ENCODE assay signal across 8 cellular contexts in the genomic region with DNA sequence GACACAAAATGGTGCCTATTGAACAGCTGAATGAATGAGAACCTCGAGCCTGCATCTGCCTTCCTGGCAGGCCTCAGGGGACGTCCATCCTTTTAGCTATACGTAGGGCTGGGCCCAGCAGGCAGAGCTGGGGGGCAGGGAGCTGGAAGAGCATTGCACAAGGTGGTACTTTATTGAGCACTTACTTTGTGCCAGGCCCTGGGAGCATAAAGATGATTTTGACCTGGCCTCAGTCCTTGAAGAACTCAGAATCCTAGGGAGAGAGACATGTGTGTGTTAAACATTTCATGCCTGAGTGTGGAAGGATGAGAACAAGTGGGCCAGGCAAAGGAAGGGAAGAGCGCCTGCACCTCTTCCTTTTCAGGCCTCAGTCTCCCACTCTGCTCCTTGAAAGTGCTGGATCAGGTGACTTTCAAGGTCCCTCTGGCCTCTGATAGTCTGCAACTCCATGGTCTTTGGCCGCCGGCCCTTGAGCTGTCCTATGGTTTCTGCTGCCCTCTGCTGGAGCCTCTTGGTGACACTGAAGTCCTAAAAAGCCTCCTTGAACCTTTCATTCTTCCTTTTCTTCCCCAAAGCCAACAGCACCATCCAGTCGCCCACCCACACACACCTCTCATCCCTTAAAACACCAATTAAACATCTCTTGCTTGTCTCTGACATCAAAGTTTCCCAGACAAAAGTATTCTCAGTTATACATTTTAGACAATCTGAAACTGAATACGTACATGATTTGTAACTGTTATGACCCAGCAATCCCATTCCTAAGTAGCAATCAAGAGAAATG. TPM values are rescaled to one million over a fixed set of nuclear protein-coding genes. Genes with fewer than 3 reads are reported as not detected.
DNase-seq lines count a peak whose midpoint lies in the region; ATAC-seq and TF ChIP-seq lines count a peak whose summit lies in the region.

No MANE protein-coding gene starts in this region.

- peaks cover 26 to 45% (median 40%) of the 10 kb centered on the region in 11 experiments for H3K27me3 ChIP-seq in BLaER1 treated with 17β-estradiol and CSF1 and Interleukin-3, amounts not matched to agents 10 nM and 100 nM

- no peaks in the 10 kb centered on the region for H3K36me3 ChIP-seq in BLaER1 treated with 17β-estradiol and CSF1 and Interleukin-3, amounts not matched to agents 10 nM and 100 nM
- no peaks in the 10 kb centered on the region for H3K36me3 ChIP-seq in HEK293 (ENCODE audit: control insufficient read depth in 2 of 2, insufficient read depth in 1 of 2, low read length in 2 of 2)

- POLR2A ChIA-PET in HEK293 (lab: Yijun Ruan, JAX): interaction anchor here (0.6 to 1.3 kb wide), 6 partner anchors 36 to 184 kb away, joined by 3 to 5 read pairs (median 3); a partner anchor contains a TSS

- no peak for ATAC-seq in GM21515 (IDR thresholded peaks at IDR 0.05; ENCODE audit: unreplicated experiment)

- CTCF ChIA-PET in HEK293 (lab: Yijun Ruan, JAX): interaction anchor here (0.6 to 10.2 kb wide), 43 partner anchors 8 to 267 kb away, joined by 3 to 199 read pairs (median 6); a partner anchor contains a TSS

- no peaks in the 10 kb centered on the region; a peak in 1 of 22 replicates for H4K20me1 ChIP-seq in BLaER1 treated with 17β-estradiol and CSF1 and Interleukin-3, amounts not matched to agents 10 nM and 100 nM

- peaks cover 19 to 74% (median 43%) of the 10 kb centered on the region in 10 experiments for H3K4me1 ChIP-seq in BLaER1 treated with 17β-estradiol and CSF1 and Interleukin-3, amounts not matched to agents 10 nM and 100 nM
- no peaks in the 10 kb centered on the region for H3K4me1 ChIP-seq in HEK293 (ENCODE audit: control insufficient read depth, insufficient read depth, low read length)

- DNase-seq in NCI-H524 treated with DMSO at 0.1 percent for 48 hours (lab: John Stamatoyannopoulos, UW): peak; percentile 26
- peak; percentile 48 for DNase-seq in activated CD4-positive, alpha-beta T cell treated with anti-CD3 and anti-CD28 coated beads, Interleukin-2, amount 50 U/mL, for 1 hour
- peak; percentile 45 for DNase-seq in effector CD4-positive, alpha-beta T cell
- peak; percentile 79 to 85 for DNase-seq in lung microvascular endothelial cell (ENCODE audit: low read depth in 2 of 2)
- peak; percentile 26 to 28 for DNase-seq in stimulated activated CD8-positive, alpha-beta memory T cell treated with anti-CD3 and anti-CD28 coated beads, Interleukin-4, amount 100 ng/mL, for 1 hour (ENCODE audit: low read depth in 2 of 2, low spot score in 1 of 2)

- no peak overlapping the region for H3K4me3 ChIP-seq in BLaER1 treated with 17β-estradiol and CSF1 and Interleukin-3, amounts not matched to agents 10 nM and 100 nM
- no peak overlapping the region for H3K4me3 ChIP-seq in HEK293 (ENCODE audit: low read depth, low read length)

- H3K4me2 ChIP-seq in BLaER1 treated with 17β-estradiol and CSF1 and Interleukin-3, amounts not matched to agents 10 nM and 100 nM: peak overlapping the region in 9 of 11 experiments; percentile 6 to 67 (median 44); a peak in 15 of 22 replicates

- H3K9me3 ChIP-seq in BLaER1 treated with 17β-estradiol and CSF1 and Interleukin-3, amounts not matched to agents 10 nM and 100 nM (replicated peaks in 1 of 11): no peaks in the 10 kb centered on the region
- no peaks in the 10 kb centered on the region for H3K9me3 ChIP-seq in HEK293 (ENCODE audit: control insufficient read depth, insufficient read depth, low read depth, low read length)

- TF ChIP-seq CTCF in HEK293 (tag by site-specific recombination; IDR thresholded peaks at IDR 0.05): peak; percentile 68

- H3K9ac ChIP-seq in BLaER1 treated with 17β-estradiol and CSF1 and Interleukin-3, amounts not matched to agents 10 nM and 100 nM: 0 out of 22 replicates have a peak overlapping the region, but pooled peaks of 1 of the 11 experiments have one; percentile 10

- no peak overlapping the region for H3K27ac ChIP-seq in BLaER1 treated with 17β-estradiol and CSF1 and Interleukin-3, amounts not matched to agents 10 nM and 100 nM
- H3K27ac ChIP-seq in HEK293 (ENCODE audit: extremely low read depth, low read depth, low read length): no peak overlapping the region

TF ChIP-seq in HEK293, 187 proteins besides CTCF, POLR2A, EP300 and RAD21 (continues in another document):
- TF ChIP-seq ZNF23 (tag by site-specific recombination; IDR thresholded peaks at IDR 0.05; ENCODE audit: borderline replicate concordance) (no peak), ZNF146 (tag by site-specific recombination; IDR thresholded peaks at IDR 0.05) (no peak), ZNF311 (tag by site-specific recombination; IDR thresholded peaks at IDR 0.05; ENCODE audit: borderline replicate concordance) (no peak), ZNF664 (tag by site-specific recombination; IDR thresholded peaks at IDR 0.05) (peak; percentile 97), ZNF174 (tag by site-specific recombination; IDR thresholded peaks at IDR 0.05) (no peak), ZXDB (tag by site-specific recombination; IDR thresholded peaks at IDR 0.05) (0 out of 2 replicates have a peak, but pooled peaks have one; percentile 19), ZEB2 (tag by site-specific recombination; IDR thresholded peaks at IDR 0.05) (peak; percentile 47), BCL11B (tag by site-specific recombination; IDR thresholded peaks at IDR 0.05; ENCODE audit: low read depth) (peak; percentile 66), ZNF629 (tag by site-specific recombination; IDR thresholded peaks at IDR 0.05) (0 out of 2 replicates have a peak, but pooled peaks have one; percentile 32), ZNF223 (tag by site-specific recombination; IDR thresholded peaks at IDR 0.05) (no peak), GLIS2 (tag by site-specific recombination; IDR thresholded peaks at IDR 0.05) (no peak), ZNF24 (tag by site-specific recombination; IDR thresholded peaks at IDR 0.05) (0 out of 2 replicates have a peak, but pooled peaks have one; percentile 30), ZNF114 (tag by site-specific recombination; IDR thresholded peaks at IDR 0.05) (no peak), ZNF214 (tag by site-specific recombination; IDR thresholded peaks at IDR 0.05; ENCODE audit: borderline replicate concordance) (no peak), ZFP37 (tag by site-specific recombination; IDR thresholded peaks at IDR 0.05) (0 out of 2 replicates have a peak, but pooled peaks have one; percentile 49), ZNF555 (tag by site-specific recombination; conservative IDR thresholded peaks at IDR 0.05) (no peak), IKZF3 (tag by site-specific recombination; IDR thresholded peaks at IDR 0.05) (no peak), HOXD13 (CRISPR knock-in tag; IDR thresholded peaks at IDR 0.05; ENCODE audit: borderline replicate concordance) (no peak), ZNF791 (tag by site-specific recombination; IDR thresholded peaks at IDR 0.05) (no peak), ZNF707 (tag by site-specific recombination; IDR thresholded peaks at IDR 0.05) (no peak), ZBTB17 (tag by site-specific recombination; IDR thresholded peaks at IDR 0.05) (no peak)
- TF ChIP-seq, protein P1, sequence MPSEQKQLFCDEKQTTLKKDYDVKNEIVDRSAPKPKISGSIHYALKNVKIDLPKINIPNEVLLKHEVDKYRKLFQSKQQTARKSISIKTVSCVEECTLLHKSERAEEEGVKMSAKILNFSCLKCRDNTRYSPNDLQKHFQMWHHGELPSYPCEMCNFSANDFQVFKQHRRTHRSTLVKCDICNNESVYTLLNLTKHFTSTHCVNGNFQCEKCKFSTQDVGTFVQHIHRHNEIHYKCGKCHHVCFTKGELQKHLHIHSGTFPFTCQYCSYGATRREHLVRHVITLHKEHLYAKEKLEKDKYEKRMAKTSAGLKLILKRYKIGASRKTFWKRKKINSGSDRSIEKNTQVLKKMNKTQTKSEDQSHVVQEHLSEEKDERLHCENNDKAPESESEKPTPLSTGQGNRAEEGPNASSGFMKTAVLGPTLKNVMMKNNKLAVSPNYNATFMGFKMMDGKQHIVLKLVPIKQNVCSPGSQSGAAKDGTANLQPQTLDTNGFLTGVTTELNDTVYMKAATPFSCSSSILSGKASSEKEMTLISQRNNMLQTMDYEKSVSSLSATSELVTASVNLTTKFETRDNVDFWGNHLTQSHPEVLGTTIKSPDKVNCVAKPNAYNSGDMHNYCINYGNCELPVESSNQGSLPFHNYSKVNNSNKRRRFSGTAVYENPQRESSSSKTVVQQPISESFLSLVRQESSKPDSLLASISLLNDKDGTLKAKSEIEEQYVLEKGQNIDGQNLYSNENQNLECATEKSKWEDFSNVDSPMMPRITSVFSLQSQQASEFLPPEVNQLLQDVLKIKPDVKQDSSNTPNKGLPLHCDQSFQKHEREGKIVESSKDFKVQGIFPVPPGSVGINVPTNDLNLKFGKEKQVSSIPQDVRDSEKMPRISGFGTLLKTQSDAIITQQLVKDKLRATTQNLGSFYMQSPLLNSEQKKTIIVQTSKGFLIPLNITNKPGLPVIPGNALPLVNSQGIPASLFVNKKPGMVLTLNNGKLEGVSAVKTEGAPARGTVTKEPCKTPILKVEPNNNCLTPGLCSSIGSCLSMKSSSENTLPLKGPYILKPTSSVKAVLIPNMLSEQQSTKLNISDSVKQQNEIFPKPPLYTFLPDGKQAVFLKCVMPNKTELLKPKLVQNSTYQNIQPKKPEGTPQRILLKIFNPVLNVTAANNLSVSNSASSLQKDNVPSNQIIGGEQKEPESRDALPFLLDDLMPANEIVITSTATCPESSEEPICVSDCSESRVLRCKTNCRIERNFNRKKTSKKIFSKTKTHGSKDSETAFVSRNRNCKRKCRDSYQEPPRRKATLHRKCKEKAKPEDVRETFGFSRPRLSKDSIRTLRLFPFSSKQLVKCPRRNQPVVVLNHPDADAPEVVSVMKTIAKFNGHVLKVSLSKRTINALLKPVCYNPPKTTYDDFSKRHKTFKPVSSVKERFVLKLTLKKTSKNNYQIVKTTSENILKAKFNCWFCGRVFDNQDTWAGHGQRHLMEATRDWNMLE (tag by site-specific recombination; conservative IDR thresholded peaks at IDR 0.05; ENCODE audit: low read depth): peak; percentile 80
- TF ChIP-seq, protein P2, sequence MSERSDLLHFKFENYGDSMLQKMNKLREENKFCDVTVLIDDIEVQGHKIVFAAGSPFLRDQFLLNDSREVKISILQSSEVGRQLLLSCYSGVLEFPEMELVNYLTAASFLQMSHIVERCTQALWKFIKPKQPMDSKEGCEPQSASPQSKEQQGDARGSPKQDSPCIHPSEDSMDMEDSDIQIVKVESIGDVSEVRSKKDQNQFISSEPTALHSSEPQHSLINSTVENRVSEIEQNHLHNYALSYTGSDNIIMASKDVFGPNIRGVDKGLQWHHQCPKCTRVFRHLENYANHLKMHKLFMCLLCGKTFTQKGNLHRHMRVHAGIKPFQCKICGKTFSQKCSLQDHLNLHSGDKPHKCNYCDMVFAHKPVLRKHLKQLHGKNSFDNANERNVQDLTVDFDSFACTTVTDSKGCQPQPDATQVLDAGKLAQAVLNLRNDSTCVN (tag by site-specific recombination; optimal IDR thresholded peaks at IDR 0.05): no peak

RNA-seq across cellular contexts. Expression of a gene that starts 3.5 kb away (rescaled TPM):
- 10.2 and 16.3 TPM in 2 replicates for total RNA-seq in lung microvascular endothelial cell

RNA-seq across cellular contexts. Expression of a gene that starts 29.3 kb away (rescaled TPM):
- total RNA-seq in lung microvascular endothelial cell: not detected in 2 replicates

RNA-seq across cellular contexts. Expression of a gene that starts 30.4 kb away (rescaled TPM):
- under 0.01 TPM in 2 replicates for total RNA-seq in lung microvascular endothelial cell

RNA-seq across cellular contexts. Expression of a gene that starts 31.1 kb away (rescaled TPM):
- not detected in 2 replicates for total RNA-seq in lung microvascular endothelial cell

Comparison
In these comparisons a context has a peak if more than half of its experiments do, and no peak if none do; other contexts are left out.
1. DNase-seq: peak in every context shown above with its lines; median percentile 82 in lung microvascular endothelial cell; 48 in activated CD4-positive, alpha-beta T cell treated with anti-CD3 and anti-CD28 coated beads, Interleukin-2, amount 50 U/mL, for 1 hour; 45 in effector CD4-positive, alpha-beta T cell; 27 in stimulated activated CD8-positive, alpha-beta memory T cell treated with anti-CD3 and anti-CD28 coated beads, Interleukin-4, amount 100 ng/mL, for 1 hour; 26 in NCI-H524 treated with DMSO at 0.1 percent for 48 hours.